1 cellular context compared by ENCODE assay signal in genomic region chr5:75648712-75649111, GRCh38.
TF ChIP-seq lines count a peak whose summit lies in the region.

No MANE protein-coding gene starts in this region.

TF ChIP-seq in GM12878, 131 proteins besides CTCF, POLR2A, EP300 and RAD21 (continued from another document and continues in another):
- TF ChIP-seq RCOR1 (conservative IDR thresholded peaks at IDR 0.05; ENCODE audit: low read depth, low read length) = no peak
- TF ChIP-seq HDAC6 (IDR thresholded peaks at IDR 0.05; ENCODE audit: unreplicated experiment) = no peak
- TF ChIP-seq RBBP5 (conservative IDR thresholded peaks at IDR 0.05) = no peak
- no peak for TF ChIP-seq ELK1 (IDR thresholded peaks at IDR 0.05; ENCODE audit: low read depth, low read length)
- TF ChIP-seq KDM1A (IDR thresholded peaks at IDR 0.05; ENCODE audit: borderline replicate concordance) = no peak
- 0 out of 2 replicates have a peak, but pooled peaks have one; percentile 36 for TF ChIP-seq YY1 (IDR thresholded peaks at IDR 0.05; ENCODE audit: low read depth, low read length)
- no peak for TF ChIP-seq KAT2A (conservative IDR thresholded peaks at IDR 0.05; ENCODE audit: control insufficient read depth, low read depth, low read length)
- no peak for TF ChIP-seq ZBTB4 (CRISPR knock-in tag; IDR thresholded peaks at IDR 0.05)
- TF ChIP-seq NRF1 (conservative IDR thresholded peaks at IDR 0.05; ENCODE audit: low read depth, low read length) = no peak
- no peak for TF ChIP-seq ZNF622 (IDR thresholded peaks at IDR 0.05)
- no peak for TF ChIP-seq POU2F2 (IDR thresholded peaks at IDR 0.05; ENCODE audit: borderline replicate concordance, low read depth, low read length)
- TF ChIP-seq ZNF217 (IDR thresholded peaks at IDR 0.05) = no peak
- no peak for TF ChIP-seq CREB1 (IDR thresholded peaks at IDR 0.05; ENCODE audit: low read depth)
- no peak for TF ChIP-seq E4F1 (IDR thresholded peaks at IDR 0.05; ENCODE audit: borderline replicate concordance, partially characterized antibody)
- peak; percentile 83 for TF ChIP-seq JUNB (IDR thresholded peaks at IDR 0.05)
- no peak for TF ChIP-seq IRF3 (IDR thresholded peaks at IDR 0.05)
- no peak for TF ChIP-seq SP1 (IDR thresholded peaks at IDR 0.05; ENCODE audit: low read depth, low read length)
- TF ChIP-seq CHD4 (IDR thresholded peaks at IDR 0.05) = no peak
- no peak for TF ChIP-seq KLF5 (IDR thresholded peaks at IDR 0.05; ENCODE audit: partially characterized antibody)
- no peak for TF ChIP-seq ZNF207 (IDR thresholded peaks at IDR 0.05; ENCODE audit: borderline replicate concordance)
- TF ChIP-seq ZBED1 (IDR thresholded peaks at IDR 0.05; ENCODE audit: borderline replicate concordance) = no peak
- TF ChIP-seq CREM (IDR thresholded peaks at IDR 0.05; ENCODE audit: low read depth) = peak; percentile 56; the same call in 1 of the 2 replicates
- no peak for TF ChIP-seq HDGF (IDR thresholded peaks at IDR 0.05)
- TF ChIP-seq TAF1 (IDR thresholded peaks at IDR 0.05; ENCODE audit: borderline replicate concordance, low read depth, low read length) = no peak
- no peak for TF ChIP-seq PML (IDR thresholded peaks at IDR 0.05; ENCODE audit: low read length)
- no peak for TF ChIP-seq HDAC2 (IDR thresholded peaks at IDR 0.05)
- TF ChIP-seq IRF4 (IDR thresholded peaks at IDR 0.05; ENCODE audit: low read depth, low read length) = peak; percentile 69; the same call in 1 of the 2 replicates
- no peak for TF ChIP-seq RFX5 (IDR thresholded peaks at IDR 0.05; ENCODE audit: low read depth, low read length)
- TF ChIP-seq CUX1 (IDR thresholded peaks at IDR 0.05; ENCODE audit: insufficient replicate concordance, low read depth, low read length) = no peak
- no peak for TF ChIP-seq LARP7 (IDR thresholded peaks at IDR 0.05)
- no peak for TF ChIP-seq CHD1 (IDR thresholded peaks at IDR 0.05; ENCODE audit: low read depth, low read length)
- TF ChIP-seq NFXL1 (IDR thresholded peaks at IDR 0.05; ENCODE audit: borderline replicate concordance) = no peak
- no peak for TF ChIP-seq SMC3 (IDR thresholded peaks at IDR 0.05; ENCODE audit: borderline replicate concordance, low read length)
- TF ChIP-seq ESRRA (IDR thresholded peaks at IDR 0.05; ENCODE audit: low read length) = no peak
- TF ChIP-seq E2F8 (IDR thresholded peaks at IDR 0.05; ENCODE audit: low read depth, partially characterized antibody) = no peak
- no peak for TF ChIP-seq NFYA (IDR thresholded peaks at IDR 0.05; ENCODE audit: borderline replicate concordance, low read depth, low read length)
- no peak for TF ChIP-seq IRF5 (IDR thresholded peaks at IDR 0.05; ENCODE audit: borderline replicate concordance)
- peak; percentile 84; the same call in 1 of the 2 replicates for TF ChIP-seq TCF12 (IDR thresholded peaks at IDR 0.05; ENCODE audit: low read depth, low read length)
- TF ChIP-seq TBL1XR1 (IDR thresholded peaks at IDR 0.05; ENCODE audit: low read depth, low read length) = no peak
- no peak for TF ChIP-seq CEBPZ (IDR thresholded peaks at IDR 0.05; ENCODE audit: low read depth, low read length)
- TF ChIP-seq USF1 (IDR thresholded peaks at IDR 0.05; ENCODE audit: borderline replicate concordance, extremely low read length, insufficient read depth, low read depth, low read length) = no peak
